ENCODE assay signal across 11 cellular contexts in genomic region chr3:72346526-72346926, GRCh38.
A peak's percentile ranks its signal among the peaks of the same experiment; 100 is the strongest.
DNase-seq lines count a peak whose midpoint lies in the region; ATAC-seq and TF ChIP-seq lines count a peak whose summit lies in the region.
"Had no signal": no experiment of that assay in that cellular context is flagged by ENCODE, and none has a peak within 500 bp of the region (broad histone marks: within the 10 kb centered on the region; RNA-seq: fewer than 3 reads in every experiment).

No MANE protein-coding gene starts in this region.

- no peak for TF ChIP-seq CTCF in VCaP (conservative IDR thresholded peaks at IDR 0.05)

- no peak for ATAC-seq in GM21529 (IDR thresholded peaks at IDR 0.05; ENCODE audit: unreplicated experiment)
- ATAC-seq in activated CD4-positive, CD25-positive, alpha-beta regulatory T cell treated with anti-CD3 and anti-CD28 coated beads, Interleukin-2, amount 50 U/mL, for 24 hours: no peak

- peak overlapping the region in 4 of 6 donors; percentile 62 to 90 (median 69) for H3K27ac Mint-ChIP-seq in immature natural killer cell

- peak overlapping the region; percentile 79; the same call in 1 of the 2 replicates for H3K27ac ChIP-seq in VCaP

- peak; percentile 36 for DNase-seq in stimulated activated CD4-positive, alpha-beta T cell treated with anti-CD3 and anti-CD28 coated beads, Interleukin-15, amount 100 ng/mL, for 24 hours
- DNase-seq in stimulated activated CD4-positive, alpha-beta T cell treated with anti-CD3 and anti-CD28 coated beads, Interleukin-2, amount 100 ng/mL, for 48 hours: no peak
- DNase-seq in immature natural killer cell: peak in 2 of 3 donors; percentile 21 to 34
- DNase-seq in SIG-M5 (lab: John Stamatoyannopoulos, UW): no peak
- DNase-seq in HT-29 (ENCODE audit: low spot score): no peak
- DNase-seq: activated gamma-delta T cell, DND-41 had no signal

- no peaks in the 10 kb centered on the region for H3K36me3 Mint-ChIP-seq in immature natural killer cell
- H3K36me3 Mint-ChIP-seq: IgD-negative memory B cell had no signal

- peaks cover 64 to 72% of the 10 kb centered on the region in 2 donors for H3K4me1 Mint-ChIP-seq in immature natural killer cell

- peaks cover 5 to 8% (median 7%) of the 10 kb centered on the region in 3 donors for H3K27me3 Mint-ChIP-seq in immature natural killer cell (ENCODE audit: low read depth in 3 of 3)

- peak overlapping the region; percentile 23 to 73 (median 70) for H3K4me3 Mint-ChIP-seq in immature natural killer cell
- H3K4me3 Mint-ChIP-seq: IgD-negative memory B cell had no signal

- no peaks in the 10 kb centered on the region for H3K9me3 Mint-ChIP-seq in immature natural killer cell

Comparison
In these comparisons a context has a peak if more than half of its experiments do, and no peak if none do; other contexts are left out.
1. DNase-seq: peak in stimulated activated CD4-positive, alpha-beta T cell treated with anti-CD3 and anti-CD28 coated beads, Interleukin-15, amount 100 ng/mL, for 24 hours (single experiment) and immature natural killer cell (2 of 3); none in stimulated activated CD4-positive, alpha-beta T cell treated with anti-CD3 and anti-CD28 coated beads, Interleukin-2, amount 100 ng/mL, for 48 hours (0 of 2), SIG-M5 (single experiment) and HT-29 (single experiment).